In genomic region chr19:35317464-35318043, GRCh38 we compare ENCODE assay signal across 1 cellular context.
TF ChIP-seq lines count a peak whose summit lies in the region.

No MANE protein-coding gene starts in this region.

TF ChIP-seq in K562, 482 proteins besides CTCF, POLR2A, EP300 and RAD21 (continued from another document and continues in another):
- TF ChIP-seq PBX2 (CRISPR knock-in tag; IDR thresholded peaks at IDR 0.05; ENCODE audit: low read depth) (no peak), PBX2 (tag; conservative IDR thresholded peaks at IDR 0.05; ENCODE audit: low read depth) (no peak), LEF1 (IDR thresholded peaks at IDR 0.05) (no peak), TBP (optimal IDR thresholded peaks at IDR 0.05; ENCODE audit: low read depth, low read length) (no peak), ZNF639 (CRISPR knock-in tag; conservative IDR thresholded peaks at IDR 0.05 in 1 of 2, IDR thresholded peaks at IDR 0.05 in 1 of 2) (0 out of 4 replicates have a peak, but pooled peaks of 1 of the 2 experiments have one; percentile 40), ZNF24 (IDR thresholded peaks at IDR 0.05) (no peak), ZNF592 (IDR thresholded peaks at IDR 0.05) (peak; percentile 81), TEAD1 (CRISPR knock-in tag; IDR thresholded peaks at IDR 0.05) (0 out of 4 replicates have a peak, but pooled peaks of 1 of the 2 experiments have one; percentile 40), ZBTB7A (IDR thresholded peaks at IDR 0.05; ENCODE audit: borderline replicate concordance, control insufficient read depth, low read depth, low read length) (no peak), ZNF583 (CRISPR knock-in tag; IDR thresholded peaks at IDR 0.05) (no peak), USF2 (CRISPR knock-in tag; IDR thresholded peaks at IDR 0.05) (no peak), BCLAF1 (IDR thresholded peaks at IDR 0.05; ENCODE audit: borderline replicate concordance in 1 of 2, control insufficient read depth in 1 of 2, low read depth in 2 of 2, low read length in 1 of 2) (no peak), NCOA2 (IDR thresholded peaks at IDR 0.05; ENCODE audit: partially characterized antibody in 2 of 2) (no peak), NFIC (IDR thresholded peaks at IDR 0.05) (no peak), HMGN3 (IDR thresholded peaks at IDR 0.05; ENCODE audit: borderline replicate concordance, extremely low read depth, insufficient read length, low read depth, low read length) (no peak), PATZ1 (CRISPR knock-in tag; IDR thresholded peaks at IDR 0.05; ENCODE audit: borderline replicate concordance) (0 out of 2 replicates have a peak, but pooled peaks have one; percentile 27), ZNF134 (CRISPR knock-in tag; conservative IDR thresholded peaks at IDR 0.05) (no peak), ATF1 (CRISPR knock-in tag; IDR thresholded peaks at IDR 0.05) (no peak), ATF1 (tag; IDR thresholded peaks at IDR 0.05) (no peak), EWSR1 (IDR thresholded peaks at IDR 0.05; ENCODE audit: borderline replicate concordance, low read depth, partially characterized antibody) (no peak), HDAC1 (IDR thresholded peaks at IDR 0.05) (no peak), VEZF1 (CRISPR knock-in tag; IDR thresholded peaks at IDR 0.05) (0 out of 2 replicates have a peak, but pooled peaks have one; percentile 23), MTA2 (IDR thresholded peaks at IDR 0.05; ENCODE audit: low read depth) (no peak), PCBP1 (IDR thresholded peaks at IDR 0.05; ENCODE audit: low read depth, low read length, poor library complexity, severe bottlenecking) (no peak), PKNOX1 (IDR thresholded peaks at IDR 0.05) (peak; percentile 34), FUS (optimal IDR thresholded peaks at IDR 0.05; ENCODE audit: low read depth, low read length) (no peak), HDGF (IDR thresholded peaks at IDR 0.05) (0 out of 2 replicates have a peak, but pooled peaks have one; percentile 10), YY1 (IDR thresholded peaks at IDR 0.05; ENCODE audit: borderline replicate concordance in 1 of 3, control insufficient read depth in 1 of 3, extremely low read depth in 1 of 3, insufficient read depth in 3 of 3, insufficient read length in 1 of 3, insufficient replicate concordance in 2 of 3, low read depth in 1 of 3, low read length in 2 of 3) (no peak), PTBP1 (IDR thresholded peaks at IDR 0.05; ENCODE audit: low read depth, low read length) (no peak), ZNF146 (CRISPR knock-in tag; IDR thresholded peaks at IDR 0.05; ENCODE audit: unreplicated experiment) (no peak), ZNF444 (CRISPR knock-in tag; IDR thresholded peaks at IDR 0.05) (no peak), ZBTB12 (CRISPR knock-in tag; IDR thresholded peaks at IDR 0.05) (peak; percentile 5; the same call in 1 of the 2 replicates), ZNF217 (CRISPR knock-in tag; IDR thresholded peaks at IDR 0.05) (no peak), DEAF1 (CRISPR knock-in tag; IDR thresholded peaks at IDR 0.05) (no peak), CSDE1 (IDR thresholded peaks at IDR 0.05) (no peak), TCF7L2 (IDR thresholded peaks at IDR 0.05; ENCODE audit: low read depth, low read length) (no peak), PRPF4 (IDR thresholded peaks at IDR 0.05; ENCODE audit: insufficient read depth, low read depth, low read length, poor library complexity, severe bottlenecking) (no peak), TEAD2 (tag; IDR thresholded peaks at IDR 0.05) (peak; percentile 56; the same call in 1 of the 2 replicates), NEUROD1 (IDR thresholded peaks at IDR 0.05; ENCODE audit: borderline replicate concordance, low read depth, low read length, partially characterized antibody) (no peak)
